26 cellular contexts compared by ENCODE assay signal in the genomic region with DNA sequence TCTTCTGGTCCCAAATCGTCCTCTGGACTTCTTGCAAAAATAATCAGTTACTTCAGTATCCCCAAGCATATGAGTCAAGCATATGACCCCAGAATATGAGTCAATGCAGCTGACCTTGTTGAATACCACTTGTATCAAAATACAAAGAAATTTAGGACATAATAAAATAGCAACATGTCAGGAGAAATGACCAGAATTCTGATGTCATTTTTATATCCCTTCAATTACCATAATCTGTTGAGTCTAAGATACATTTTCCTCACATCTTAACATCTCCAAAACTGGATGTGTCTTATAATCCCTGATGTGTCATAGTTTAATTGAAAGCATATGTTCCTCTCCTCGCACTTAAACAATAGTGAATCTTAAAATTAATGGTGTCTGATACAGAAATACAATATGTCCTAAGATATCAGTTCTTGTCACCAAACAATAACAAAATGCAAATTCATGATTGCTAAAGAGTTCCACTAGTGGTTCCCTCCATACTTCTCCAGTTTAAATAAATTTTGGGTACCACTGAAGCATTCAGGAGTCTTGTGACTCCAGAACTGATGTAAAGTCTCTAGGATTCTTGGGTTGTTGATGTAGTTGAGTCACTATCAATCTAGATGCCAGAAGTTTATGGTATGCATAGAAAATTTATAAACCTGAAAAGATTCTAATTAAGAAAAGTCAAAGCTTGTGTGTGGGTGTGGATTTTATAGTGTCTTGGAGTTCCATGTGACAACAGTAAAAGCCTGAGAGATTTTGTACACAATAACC. TPM values are rescaled to one million over a fixed set of nuclear protein-coding genes. Genes with fewer than 3 reads are reported as not detected.
DNase-seq lines count a peak whose midpoint lies in the region; ATAC-seq and TF ChIP-seq lines count a peak whose summit lies in the region.
"Had no signal": no experiment of that assay in that cellular context is flagged by ENCODE, and none has a peak within 500 bp of the region (broad histone marks: within the 10 kb centered on the region; RNA-seq: fewer than 3 reads in every experiment).

No MANE protein-coding gene starts in this region.

- H3K9me2 ChIP-seq in SK-N-SH = no peaks in the 10 kb centered on the region

- no peaks in the 10 kb centered on the region for H4K20me1 ChIP-seq in SK-N-SH (ENCODE audit: insufficient read depth)

- peaks cover 21 to 39% of the 10 kb centered on the region in 2 experiments for H3K36me3 ChIP-seq in SK-N-SH (replicated peaks in 1 of 2; ENCODE audit: control insufficient read depth in 1 of 2, insufficient read depth in 2 of 2, low read length in 1 of 2)

- no peak overlapping the region for H3K4me2 ChIP-seq in SK-N-SH

- CTCF ChIA-PET in SK-N-SH (lab: Yijun Ruan, JAX) = interaction anchor here (1.2 kb wide), 1 partner anchor 35 kb away, joined by 3 read pairs; no protein-coding TSS in a partner anchor

- H3F3A ChIP-seq in SK-N-SH (replicated peaks; ENCODE audit: insufficient read depth) = peaks cover 26% of the 10 kb centered on the region

- WGBS in SK-N-SH (ENCODE audit: low lambda C conversion rate) = 55% methylated on average over 2 of the region's 2 CpGs

- no peak overlapping the region for H2AFZ ChIP-seq in SK-N-SH (ENCODE audit: low read depth)

- POLR2A ChIA-PET in SK-N-SH (lab: Yijun Ruan, JAX) = no interaction called here

- H3K9me3 ChIP-seq in SK-N-SH = peaks cover 12% of the 10 kb centered on the region

- H3K4me3 ChIP-seq in SK-N-SH (ENCODE audit: low read depth in 2 of 2, low read length in 1 of 2) (no peak overlapping the region), fibroblast of the aortic adventitia (ENCODE audit: low read depth, low read length) (no peak overlapping the region)
- H3K4me3 ChIP-seq: SK-N-MC, spleen, thoracic aorta had no signal

- no peak; the same call in 2 of the 3 replicates for ATAC-seq in SK-N-SH treated with all-trans-retinoic acid at 6 μM for 48 hours
- no peak for ATAC-seq in GM18520 (IDR thresholded peaks at IDR 0.05; ENCODE audit: unreplicated experiment)
- no peak for ATAC-seq in GM18498 (IDR thresholded peaks at IDR 0.05; ENCODE audit: unreplicated experiment)
- no peak for ATAC-seq in HG02623 (IDR thresholded peaks at IDR 0.05; ENCODE audit: unreplicated experiment)
- ATAC-seq: activated CD4-positive, CD25-positive, alpha-beta regulatory T cell treated with anti-CD3 and anti-CD28 coated beads, Interleukin-2, amount 50 U/mL, for 24 hours; effector memory CD8-positive, alpha-beta T cell; HCT116; natural killer cell had no signal

- no peak for TF ChIP-seq CTCF in SK-N-SH (IDR thresholded peaks at IDR 0.05)
- TF ChIP-seq CTCF in fibroblast of the aortic adventitia (IDR thresholded peaks at IDR 0.05; ENCODE audit: insufficient read depth, low read length) = no peak

- H3K4me1 ChIP-seq in SK-N-SH (ENCODE audit: control insufficient read depth in 1 of 2, insufficient read depth in 2 of 2, low read depth in 1 of 2, low read length in 1 of 2) = no peaks in the 10 kb centered on the region; a peak in 1 of 4 replicates
- H3K4me1 ChIP-seq: spleen had no signal

- no peaks in the 10 kb centered on the region for H3K79me2 ChIP-seq in SK-N-SH (ENCODE audit: insufficient read depth)

- no peak overlapping the region for H3K9ac ChIP-seq in SK-N-SH

- no peak overlapping the region for H3K27ac ChIP-seq in SK-N-SH (ENCODE audit: low read depth in 2 of 2, low read length in 1 of 2)
- H3K27ac ChIP-seq: 22Rv1, SK-N-MC, spleen, thoracic aorta had no signal

- no peak for TF ChIP-seq RAD21 in SK-N-SH (IDR thresholded peaks at IDR 0.05; ENCODE audit: low read length)

- TF ChIP-seq EP300 in SK-N-SH (IDR thresholded peaks at IDR 0.05; ENCODE audit: borderline replicate concordance in 1 of 2, low read depth in 1 of 2, low read length in 1 of 2) = no peak

- no peaks in the 10 kb centered on the region for H3K27me3 ChIP-seq in SK-N-SH (ENCODE audit: insufficient read depth)
- H3K27me3 ChIP-seq: spleen had no signal

- DNase-seq in SK-N-SH = no peak
- peak; percentile 7 for DNase-seq in amniotic epithelial cell (ENCODE audit: low read depth)
- DNase-seq in fibroblast of the aortic adventitia (ENCODE audit: low read depth) = peak; percentile 70
- DNase-seq in germinal center (ENCODE audit: low spot score) = no peak
- DNase-seq: activated naive CD8-positive, alpha-beta T cell treated with anti-CD3 and anti-CD28 coated beads, Interleukin-2, amount 10 ng/mL, durations not matched to agents 7 days and 5 days; CD4-positive, alpha-beta T cell; DMS79 treated with DMSO at 0.1 percent for 48 hours; effector memory CD8-positive, alpha-beta T cell; foreskin melanocyte; Karpas-422; kidney glomerular epithelial cell; mesendoderm; natural killer cell; NCI-H1417; NCI-H748 treated with DMSO at 0.1 percent for 48 hours; spleen; T-helper 9 cell had no signal

TF ChIP-seq in SK-N-SH, 30 proteins besides CTCF, POLR2A, EP300 and RAD21:
- TF ChIP-seq MXI1 (IDR thresholded peaks at IDR 0.05; ENCODE audit: low read depth, low read length) (no peak), TCF12 (IDR thresholded peaks at IDR 0.05) (peak; percentile 71), FOSL2 (IDR thresholded peaks at IDR 0.05; ENCODE audit: borderline replicate concordance, low read depth) (peak; percentile 26; the same call in 1 of the 2 replicates)

TF ChIP-seq in SK-N-SH treated with all-trans-retinoic acid at 6 μM for 48 hours, 23 proteins besides CTCF, POLR2A, EP300 and RAD21:
- no peak for TF ChIP-seq ZFP3 (CRISPR knock-in tag; IDR thresholded peaks at IDR 0.05)

RNA-seq across cellular contexts. Expression of gene KIFAP3, which starts 41.8 kb away (rescaled TPM):
- polyA plus RNA-seq in SK-N-SH (2012; rRNA removed) = 10.7 and 12.3 TPM in 2 replicates
- 16.6 and 18.1 TPM in 2 replicates for polyA plus RNA-seq in SK-N-SH (2012; cell fraction: cytosol; rRNA removed)
- polyA plus RNA-seq in SK-N-SH (2012; cell fraction: nucleus; rRNA removed) = 9.8 and 17.9 TPM in 2 replicates
- 39.8 and 47.3 TPM in 2 replicates for total RNA-seq in fibroblast of the aortic adventitia (ENCODE audit: low replicate concordance)

Comparison
In these comparisons a context has a peak if more than half of its experiments do, and no peak if none do; other contexts are left out.
1. DNase-seq: peak in amniotic epithelial cell (single experiment) and fibroblast of the aortic adventitia (single experiment); none in SK-N-SH (single experiment) and germinal center (single experiment).